Comparison of ENCODE assay signal across 1 cellular context in the genomic region with DNA sequence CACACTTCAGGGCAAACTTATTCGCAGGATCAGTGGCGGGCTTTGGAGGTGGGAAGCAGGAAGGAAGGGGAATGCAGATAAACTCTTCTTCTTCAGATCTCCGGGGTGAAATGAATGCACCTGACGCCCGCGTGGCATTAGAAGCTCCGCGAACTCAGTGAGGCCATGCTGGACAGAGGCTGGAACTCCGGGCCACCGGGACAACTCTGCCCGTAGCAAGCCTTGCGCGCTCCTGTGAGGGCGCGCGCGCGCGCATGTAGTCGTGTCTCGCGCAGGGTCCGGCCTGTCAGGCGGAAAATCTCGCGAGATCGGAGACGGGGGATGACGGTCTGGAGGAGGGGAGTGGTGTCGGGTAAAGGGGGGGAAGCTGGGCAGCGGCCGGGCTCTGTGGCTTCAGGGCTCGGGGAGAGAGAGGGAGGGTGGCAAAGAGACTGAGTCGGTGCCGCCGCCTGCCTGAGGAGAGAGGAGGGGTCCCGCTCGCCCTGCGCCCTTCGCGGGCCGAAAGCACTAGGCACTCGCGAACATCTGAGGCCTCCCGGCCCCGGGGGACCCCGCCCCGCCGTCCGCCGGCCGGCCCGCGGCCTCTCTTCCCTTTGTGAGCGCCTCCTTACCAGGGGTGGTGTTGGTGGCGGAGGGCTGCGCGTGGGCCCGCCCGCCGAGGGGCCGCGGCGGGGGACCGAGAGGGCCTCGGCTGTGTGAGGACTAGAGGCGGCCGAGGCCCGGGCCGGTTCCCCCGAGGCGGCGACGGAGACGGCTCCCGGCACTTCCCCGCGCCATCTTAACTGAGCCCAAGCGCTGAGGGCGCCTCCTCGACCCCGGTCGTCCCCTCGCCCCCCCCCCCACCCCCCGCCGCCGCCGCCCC.
A peak's percentile ranks its signal among the peaks of the same experiment; 100 is the strongest.
TF ChIP-seq lines count a peak whose summit lies in the region.

A gene (plus strand): TSS at position 370 of the 862 bp plus-strand sequence. CDS start 61,186 bp downstream, outside the sequence.

TF ChIP-seq in HEK293, 187 proteins besides CTCF, POLR2A, EP300 and RAD21 (continued from another document and continues in another):
- TF ChIP-seq, protein P1, sequence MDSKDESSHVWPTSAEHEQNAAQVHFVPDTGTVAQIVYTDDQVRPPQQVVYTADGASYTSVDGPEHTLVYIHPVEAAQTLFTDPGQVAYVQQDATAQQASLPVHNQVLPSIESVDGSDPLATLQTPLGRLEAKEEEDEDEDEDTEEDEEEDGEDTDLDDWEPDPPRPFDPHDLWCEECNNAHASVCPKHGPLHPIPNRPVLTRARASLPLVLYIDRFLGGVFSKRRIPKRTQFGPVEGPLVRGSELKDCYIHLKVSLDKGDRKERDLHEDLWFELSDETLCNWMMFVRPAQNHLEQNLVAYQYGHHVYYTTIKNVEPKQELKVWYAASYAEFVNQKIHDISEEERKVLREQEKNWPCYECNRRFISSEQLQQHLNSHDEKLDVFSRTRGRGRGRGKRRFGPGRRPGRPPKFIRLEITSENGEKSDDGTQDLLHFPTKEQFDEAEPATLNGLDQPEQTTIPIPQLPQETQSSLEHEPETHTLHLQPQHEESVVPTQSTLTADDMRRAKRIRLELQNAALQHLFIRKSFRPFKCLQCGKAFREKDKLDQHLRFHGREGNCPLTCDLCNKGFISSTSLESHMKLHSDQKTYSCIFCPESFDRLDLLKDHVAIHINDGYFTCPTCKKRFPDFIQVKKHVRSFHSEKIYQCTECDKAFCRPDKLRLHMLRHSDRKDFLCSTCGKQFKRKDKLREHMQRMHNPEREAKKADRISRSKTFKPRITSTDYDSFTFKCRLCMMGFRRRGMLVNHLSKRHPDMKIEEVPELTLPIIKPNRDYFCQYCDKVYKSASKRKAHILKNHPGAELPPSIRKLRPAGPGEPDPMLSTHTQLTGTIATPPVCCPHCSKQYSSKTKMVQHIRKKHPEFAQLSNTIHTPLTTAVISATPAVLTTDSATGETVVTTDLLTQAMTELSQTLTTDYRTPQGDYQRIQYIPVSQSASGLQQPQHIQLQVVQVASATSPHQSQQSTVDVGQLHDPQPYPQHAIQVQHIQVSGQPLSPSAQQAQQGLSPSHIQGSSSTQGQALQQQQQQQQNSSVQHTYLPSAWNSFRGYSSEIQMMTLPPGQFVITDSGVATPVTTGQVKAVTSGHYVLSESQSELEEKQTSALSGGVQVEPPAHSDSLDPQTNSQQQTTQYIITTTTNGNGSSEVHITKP (tag by site-specific recombination; IDR thresholded peaks at IDR 0.05), result peak; percentile 92
- TF ChIP-seq, protein P2, sequence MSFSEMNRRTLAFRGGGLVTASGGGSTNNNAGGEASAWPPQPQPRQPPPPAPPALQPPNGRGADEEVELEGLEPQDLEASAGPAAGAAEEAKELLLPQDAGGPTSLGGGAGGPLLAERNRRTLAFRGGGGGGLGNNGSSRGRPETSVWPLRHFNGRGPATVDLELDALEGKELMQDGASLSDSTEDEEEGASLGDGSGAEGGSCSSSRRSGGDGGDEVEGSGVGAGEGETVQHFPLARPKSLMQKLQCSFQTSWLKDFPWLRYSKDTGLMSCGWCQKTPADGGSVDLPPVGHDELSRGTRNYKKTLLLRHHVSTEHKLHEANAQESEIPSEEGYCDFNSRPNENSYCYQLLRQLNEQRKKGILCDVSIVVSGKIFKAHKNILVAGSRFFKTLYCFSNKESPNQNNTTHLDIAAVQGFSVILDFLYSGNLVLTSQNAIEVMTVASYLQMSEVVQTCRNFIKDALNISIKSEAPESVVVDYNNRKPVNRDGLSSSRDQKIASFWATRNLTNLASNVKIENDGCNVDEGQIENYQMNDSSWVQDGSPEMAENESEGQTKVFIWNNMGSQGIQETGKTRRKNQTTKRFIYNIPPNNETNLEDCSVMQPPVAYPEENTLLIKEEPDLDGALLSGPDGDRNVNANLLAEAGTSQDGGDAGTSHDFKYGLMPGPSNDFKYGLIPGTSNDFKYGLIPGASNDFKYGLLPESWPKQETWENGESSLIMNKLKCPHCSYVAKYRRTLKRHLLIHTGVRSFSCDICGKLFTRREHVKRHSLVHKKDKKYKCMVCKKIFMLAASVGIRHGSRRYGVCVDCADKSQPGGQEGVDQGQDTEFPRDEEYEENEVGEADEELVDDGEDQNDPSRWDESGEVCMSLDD (tag by site-specific recombination; IDR thresholded peaks at IDR 0.05), result peak; percentile 95
- TF ChIP-seq, protein P3, sequence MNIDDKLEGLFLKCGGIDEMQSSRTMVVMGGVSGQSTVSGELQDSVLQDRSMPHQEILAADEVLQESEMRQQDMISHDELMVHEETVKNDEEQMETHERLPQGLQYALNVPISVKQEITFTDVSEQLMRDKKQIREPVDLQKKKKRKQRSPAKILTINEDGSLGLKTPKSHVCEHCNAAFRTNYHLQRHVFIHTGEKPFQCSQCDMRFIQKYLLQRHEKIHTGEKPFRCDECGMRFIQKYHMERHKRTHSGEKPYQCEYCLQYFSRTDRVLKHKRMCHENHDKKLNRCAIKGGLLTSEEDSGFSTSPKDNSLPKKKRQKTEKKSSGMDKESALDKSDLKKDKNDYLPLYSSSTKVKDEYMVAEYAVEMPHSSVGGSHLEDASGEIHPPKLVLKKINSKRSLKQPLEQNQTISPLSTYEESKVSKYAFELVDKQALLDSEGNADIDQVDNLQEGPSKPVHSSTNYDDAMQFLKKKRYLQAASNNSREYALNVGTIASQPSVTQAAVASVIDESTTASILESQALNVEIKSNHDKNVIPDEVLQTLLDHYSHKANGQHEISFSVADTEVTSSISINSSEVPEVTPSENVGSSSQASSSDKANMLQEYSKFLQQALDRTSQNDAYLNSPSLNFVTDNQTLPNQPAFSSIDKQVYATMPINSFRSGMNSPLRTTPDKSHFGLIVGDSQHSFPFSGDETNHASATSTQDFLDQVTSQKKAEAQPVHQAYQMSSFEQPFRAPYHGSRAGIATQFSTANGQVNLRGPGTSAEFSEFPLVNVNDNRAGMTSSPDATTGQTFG (tag by site-specific recombination; IDR thresholded peaks at IDR 0.05; ENCODE audit: borderline replicate concordance), result no peak
- TF ChIP-seq ZNF423 (tag by site-specific recombination; IDR thresholded peaks at IDR 0.05), result 0 out of 2 replicates have a peak, but pooled peaks have one; percentile 21
- no peak for TF ChIP-seq FEZF1 (tag by site-specific recombination; IDR thresholded peaks at IDR 0.05)
- no peak for TF ChIP-seq ZNF214 (tag by site-specific recombination; IDR thresholded peaks at IDR 0.05; ENCODE audit: borderline replicate concordance)
- no peak for TF ChIP-seq ZNF776 (tag by site-specific recombination; IDR thresholded peaks at IDR 0.05; ENCODE audit: borderline replicate concordance)
- no peak for TF ChIP-seq GFI1B (tag by site-specific recombination; IDR thresholded peaks at IDR 0.05)
- TF ChIP-seq, protein P4, sequence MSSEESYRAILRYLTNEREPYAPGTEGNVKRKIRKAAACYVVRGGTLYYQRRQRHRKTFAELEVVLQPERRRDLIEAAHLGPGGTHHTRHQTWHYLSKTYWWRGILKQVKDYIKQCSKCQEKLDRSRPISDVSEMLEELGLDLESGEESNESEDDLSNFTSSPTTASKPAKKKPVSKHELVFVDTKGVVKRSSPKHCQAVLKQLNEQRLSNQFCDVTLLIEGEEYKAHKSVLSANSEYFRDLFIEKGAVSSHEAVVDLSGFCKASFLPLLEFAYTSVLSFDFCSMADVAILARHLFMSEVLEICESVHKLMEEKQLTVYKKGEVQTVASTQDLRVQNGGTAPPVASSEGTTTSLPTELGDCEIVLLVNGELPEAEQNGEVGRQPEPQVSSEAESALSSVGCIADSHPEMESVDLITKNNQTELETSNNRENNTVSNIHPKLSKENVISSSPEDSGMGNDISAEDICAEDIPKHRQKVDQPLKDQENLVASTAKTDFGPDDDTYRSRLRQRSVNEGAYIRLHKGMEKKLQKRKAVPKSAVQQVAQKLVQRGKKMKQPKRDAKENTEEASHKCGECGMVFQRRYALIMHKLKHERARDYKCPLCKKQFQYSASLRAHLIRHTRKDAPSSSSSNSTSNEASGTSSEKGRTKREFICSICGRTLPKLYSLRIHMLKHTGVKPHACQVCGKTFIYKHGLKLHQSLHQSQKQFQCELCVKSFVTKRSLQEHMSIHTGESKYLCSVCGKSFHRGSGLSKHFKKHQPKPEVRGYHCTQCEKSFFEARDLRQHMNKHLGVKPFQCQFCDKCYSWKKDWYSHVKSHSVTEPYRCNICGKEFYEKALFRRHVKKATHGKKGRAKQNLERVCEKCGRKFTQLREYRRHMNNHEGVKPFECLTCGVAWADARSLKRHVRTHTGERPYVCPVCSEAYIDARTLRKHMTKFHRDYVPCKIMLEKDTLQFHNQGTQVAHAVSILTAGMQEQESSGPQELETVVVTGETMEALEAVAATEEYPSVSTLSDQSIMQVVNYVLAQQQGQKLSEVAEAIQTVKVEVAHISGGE (tag by site-specific recombination; conservative IDR thresholded peaks at IDR 0.05; ENCODE audit: low read depth), result peak; percentile 57
- no peak for TF ChIP-seq ZNF121 (tag by site-specific recombination; IDR thresholded peaks at IDR 0.05)
- no peak for TF ChIP-seq ZNF292 (tag by site-specific recombination; IDR thresholded peaks at IDR 0.05; ENCODE audit: borderline replicate concordance, low read depth)
- peak; percentile 71; the same call in 1 of the 2 replicates for TF ChIP-seq ZNF324 (tag by site-specific recombination; IDR thresholded peaks at IDR 0.05)
- no peak for TF ChIP-seq ZSCAN23 (tag by site-specific recombination; IDR thresholded peaks at IDR 0.05)
- TF ChIP-seq, protein P5, sequence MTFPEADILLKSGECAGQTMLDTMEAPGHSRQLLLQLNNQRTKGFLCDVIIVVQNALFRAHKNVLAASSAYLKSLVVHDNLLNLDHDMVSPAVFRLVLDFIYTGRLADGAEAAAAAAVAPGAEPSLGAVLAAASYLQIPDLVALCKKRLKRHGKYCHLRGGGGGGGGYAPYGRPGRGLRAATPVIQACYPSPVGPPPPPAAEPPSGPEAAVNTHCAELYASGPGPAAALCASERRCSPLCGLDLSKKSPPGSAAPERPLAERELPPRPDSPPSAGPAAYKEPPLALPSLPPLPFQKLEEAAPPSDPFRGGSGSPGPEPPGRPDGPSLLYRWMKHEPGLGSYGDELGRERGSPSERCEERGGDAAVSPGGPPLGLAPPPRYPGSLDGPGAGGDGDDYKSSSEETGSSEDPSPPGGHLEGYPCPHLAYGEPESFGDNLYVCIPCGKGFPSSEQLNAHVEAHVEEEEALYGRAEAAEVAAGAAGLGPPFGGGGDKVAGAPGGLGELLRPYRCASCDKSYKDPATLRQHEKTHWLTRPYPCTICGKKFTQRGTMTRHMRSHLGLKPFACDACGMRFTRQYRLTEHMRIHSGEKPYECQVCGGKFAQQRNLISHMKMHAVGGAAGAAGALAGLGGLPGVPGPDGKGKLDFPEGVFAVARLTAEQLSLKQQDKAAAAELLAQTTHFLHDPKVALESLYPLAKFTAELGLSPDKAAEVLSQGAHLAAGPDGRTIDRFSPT (tag by site-specific recombination; IDR thresholded peaks at IDR 0.05), result peak; percentile 93
- TF ChIP-seq ZNF16 (tag by site-specific recombination; IDR thresholded peaks at IDR 0.05; ENCODE audit: low read depth), result no peak
- peak; percentile 68; the same call in 1 of the 2 replicates for TF ChIP-seq ZSCAN16 (tag by site-specific recombination; IDR thresholded peaks at IDR 0.05)
- peak; percentile 43; the same call in 1 of the 2 replicates for TF ChIP-seq ZNF610 (tag by site-specific recombination; IDR thresholded peaks at IDR 0.05; ENCODE audit: borderline replicate concordance)
- TF ChIP-seq, protein P6, sequence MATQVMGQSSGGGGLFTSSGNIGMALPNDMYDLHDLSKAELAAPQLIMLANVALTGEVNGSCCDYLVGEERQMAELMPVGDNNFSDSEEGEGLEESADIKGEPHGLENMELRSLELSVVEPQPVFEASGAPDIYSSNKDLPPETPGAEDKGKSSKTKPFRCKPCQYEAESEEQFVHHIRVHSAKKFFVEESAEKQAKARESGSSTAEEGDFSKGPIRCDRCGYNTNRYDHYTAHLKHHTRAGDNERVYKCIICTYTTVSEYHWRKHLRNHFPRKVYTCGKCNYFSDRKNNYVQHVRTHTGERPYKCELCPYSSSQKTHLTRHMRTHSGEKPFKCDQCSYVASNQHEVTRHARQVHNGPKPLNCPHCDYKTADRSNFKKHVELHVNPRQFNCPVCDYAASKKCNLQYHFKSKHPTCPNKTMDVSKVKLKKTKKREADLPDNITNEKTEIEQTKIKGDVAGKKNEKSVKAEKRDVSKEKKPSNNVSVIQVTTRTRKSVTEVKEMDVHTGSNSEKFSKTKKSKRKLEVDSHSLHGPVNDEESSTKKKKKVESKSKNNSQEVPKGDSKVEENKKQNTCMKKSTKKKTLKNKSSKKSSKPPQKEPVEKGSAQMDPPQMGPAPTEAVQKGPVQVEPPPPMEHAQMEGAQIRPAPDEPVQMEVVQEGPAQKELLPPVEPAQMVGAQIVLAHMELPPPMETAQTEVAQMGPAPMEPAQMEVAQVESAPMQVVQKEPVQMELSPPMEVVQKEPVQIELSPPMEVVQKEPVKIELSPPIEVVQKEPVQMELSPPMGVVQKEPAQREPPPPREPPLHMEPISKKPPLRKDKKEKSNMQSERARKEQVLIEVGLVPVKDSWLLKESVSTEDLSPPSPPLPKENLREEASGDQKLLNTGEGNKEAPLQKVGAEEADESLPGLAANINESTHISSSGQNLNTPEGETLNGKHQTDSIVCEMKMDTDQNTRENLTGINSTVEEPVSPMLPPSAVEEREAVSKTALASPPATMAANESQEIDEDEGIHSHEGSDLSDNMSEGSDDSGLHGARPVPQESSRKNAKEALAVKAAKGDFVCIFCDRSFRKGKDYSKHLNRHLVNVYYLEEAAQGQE (tag by site-specific recombination; IDR thresholded peaks at IDR 0.05), result peak; percentile 99
- TF ChIP-seq, protein P7, sequence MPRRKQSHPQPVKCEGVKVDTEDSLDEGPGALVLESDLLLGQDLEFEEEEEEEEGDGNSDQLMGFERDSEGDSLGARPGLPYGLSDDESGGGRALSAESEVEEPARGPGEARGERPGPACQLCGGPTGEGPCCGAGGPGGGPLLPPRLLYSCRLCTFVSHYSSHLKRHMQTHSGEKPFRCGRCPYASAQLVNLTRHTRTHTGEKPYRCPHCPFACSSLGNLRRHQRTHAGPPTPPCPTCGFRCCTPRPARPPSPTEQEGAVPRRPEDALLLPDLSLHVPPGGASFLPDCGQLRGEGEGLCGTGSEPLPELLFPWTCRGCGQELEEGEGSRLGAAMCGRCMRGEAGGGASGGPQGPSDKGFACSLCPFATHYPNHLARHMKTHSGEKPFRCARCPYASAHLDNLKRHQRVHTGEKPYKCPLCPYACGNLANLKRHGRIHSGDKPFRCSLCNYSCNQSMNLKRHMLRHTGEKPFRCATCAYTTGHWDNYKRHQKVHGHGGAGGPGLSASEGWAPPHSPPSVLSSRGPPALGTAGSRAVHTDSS (tag by site-specific recombination; IDR thresholded peaks at IDR 0.05), result no peak
- TF ChIP-seq ZNF366 (tag by site-specific recombination; conservative IDR thresholded peaks at IDR 0.05), result peak; percentile 84
- peak; percentile 85 for TF ChIP-seq KLF7 (tag by site-specific recombination; IDR thresholded peaks at IDR 0.05; ENCODE audit: borderline replicate concordance)
- no peak for TF ChIP-seq ZNF175 (tag by site-specific recombination; IDR thresholded peaks at IDR 0.05)
- TF ChIP-seq HOXC10 (CRISPR knock-in tag; IDR thresholded peaks at IDR 0.05), result no peak
- no peak for TF ChIP-seq ZNF157 (tag by site-specific recombination; IDR thresholded peaks at IDR 0.05)
- TF ChIP-seq ZNF266 (tag by site-specific recombination; IDR thresholded peaks at IDR 0.05; ENCODE audit: low read depth), result no peak
- TF ChIP-seq, protein P8, sequence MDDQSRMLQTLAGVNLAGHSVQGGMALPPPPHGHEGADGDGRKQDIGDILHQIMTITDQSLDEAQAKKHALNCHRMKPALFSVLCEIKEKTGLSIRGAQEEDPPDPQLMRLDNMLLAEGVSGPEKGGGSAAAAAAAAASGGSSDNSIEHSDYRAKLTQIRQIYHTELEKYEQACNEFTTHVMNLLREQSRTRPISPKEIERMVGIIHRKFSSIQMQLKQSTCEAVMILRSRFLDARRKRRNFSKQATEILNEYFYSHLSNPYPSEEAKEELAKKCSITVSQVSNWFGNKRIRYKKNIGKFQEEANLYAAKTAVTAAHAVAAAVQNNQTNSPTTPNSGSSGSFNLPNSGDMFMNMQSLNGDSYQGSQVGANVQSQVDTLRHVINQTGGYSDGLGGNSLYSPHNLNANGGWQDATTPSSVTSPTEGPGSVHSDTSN (CRISPR knock-in tag; IDR thresholded peaks at IDR 0.05), result no peak
- no peak for TF ChIP-seq ZNF701 (tag by site-specific recombination; IDR thresholded peaks at IDR 0.05)
- TF ChIP-seq ZNF24 (tag by site-specific recombination; IDR thresholded peaks at IDR 0.05), result peak; percentile 73
- TF ChIP-seq SP2 (tag by site-specific recombination; IDR thresholded peaks at IDR 0.05), result peak; percentile 74
